10 cellular contexts compared by ENCODE assay signal in genomic region chr11:68384530-68385081, GRCh38.
"Had no signal": no experiment of that assay in that cellular context is flagged by ENCODE, and none has a peak within 500 bp of the region (broad histone marks: within the 10 kb centered on the region; RNA-seq: fewer than 3 reads in every experiment).

No MANE protein-coding gene starts in this region.

- DNase-seq: NCI-H1048, NCI-H1105, NCI-H1436 treated with DMSO at 0.1 percent for 48 hours, NCI-H187 treated with DMSO at 0.1 percent for 48 hours, NCI-H2107, NCI-H226, NCI-H510A, NCI-H524 treated with DMSO at 0.1 percent for 48 hours had no signal

- H3K9me3 ChIP-seq: SJCRH30 had no signal

- H3K27ac ChIP-seq: HL-60, SJCRH30 had no signal

- H3K27me3 ChIP-seq: SJCRH30 had no signal

- H3K4me3 ChIP-seq: SJCRH30 had no signal
